ENCODE assay signal across 15 cellular contexts in genomic region chr2:156663757-156664409, GRCh38.
DNase-seq lines count a peak whose midpoint lies in the region; ATAC-seq, FAIRE-seq and TF ChIP-seq lines count a peak whose summit lies in the region.
"Had no signal": no experiment of that assay in that cellular context is flagged by ENCODE, and none has a peak within 500 bp of the region (broad histone marks: within the 10 kb centered on the region; RNA-seq: fewer than 3 reads in every experiment).

No MANE protein-coding gene starts in this region.

- H2AFZ ChIP-seq in neural progenitor cell (replicated peaks) = peak overlapping the region; percentile 65

- H3K27me3 ChIP-seq in neural progenitor cell = no peaks in the 10 kb centered on the region

- peaks cover 31% of the 10 kb centered on the region for H3K9me3 Mint-ChIP-seq in neural progenitor cell
- peaks cover 0 to 15% (median 4%) of the 10 kb centered on the region in 9 donors for H3K9me3 Mint-ChIP-seq in naive thymus-derived CD8-positive, alpha-beta T cell

- peak; percentile 34 for DNase-seq in NCI-H748 (lab: John Stamatoyannopoulos, UW; ENCODE audit: unreplicated experiment)
- no peak for DNase-seq in NCI-H748 treated with DMSO at 0.1 percent for 48 hours (lab: John Stamatoyannopoulos, UW)
- no peak for DNase-seq in neural progenitor cell (ENCODE audit: low spot score)
- no peak for DNase-seq in stimulated activated CD4-positive, alpha-beta T cell treated with anti-CD3 and anti-CD28 coated beads, Interleukin-15, amount 100 ng/mL, for 24 hours
- no peak for DNase-seq in naive thymus-derived CD8-positive, alpha-beta T cell
- no peak for DNase-seq in GM19239 (ENCODE audit: insufficient read length, low spot score)
- DNase-seq: activated CD4-positive, alpha-beta T cell treated with anti-CD3 and anti-CD28 coated beads for 1 hour; activated naive CD8-positive, alpha-beta T cell treated with anti-CD3 and anti-CD28 coated beads for 36 hours; effector memory CD4-positive, alpha-beta T cell; GF-D8; NCI-H1048 had no signal

- H3K36me3 Mint-ChIP-seq in neural progenitor cell = no peaks in the 10 kb centered on the region
- peaks cover 0 to 7% (median 1%) of the 10 kb centered on the region in 3 donors for H3K36me3 Mint-ChIP-seq in naive thymus-derived CD8-positive, alpha-beta T cell
- H3K36me3 Mint-ChIP-seq: activated naive CD8-positive, alpha-beta T cell treated with anti-CD3 and anti-CD28 coated beads for 36 hours had no signal

- H3K4me3 ChIP-seq in neural progenitor cell = no peak overlapping the region
- H3K4me3 ChIP-seq: A549 had no signal

- FAIRE-seq in GM19239 (lab: Jason Lieb, UNC) = no peak
- FAIRE-seq: A549 had no signal

- ATAC-seq in HG02610 (IDR thresholded peaks at IDR 0.05; ENCODE audit: unreplicated experiment) = peak; percentile 83
- ATAC-seq in HG03521 (IDR thresholded peaks at IDR 0.05; ENCODE audit: unreplicated experiment) = peak; percentile 51
- no peak for ATAC-seq in naive thymus-derived CD8-positive, alpha-beta T cell
- ATAC-seq: A549 had no signal

- TF ChIP-seq CTCF in neural progenitor cell (IDR thresholded peaks at IDR 0.05) = no peak

- POLR2A ChIA-PET in naive thymus-derived CD8-positive, alpha-beta T cell (lab: Charles Lee) = no interaction called here

- H3K79me2 ChIP-seq in neural progenitor cell (ENCODE audit: low read depth) = no peaks in the 10 kb centered on the region

- peaks cover 2% of the 10 kb centered on the region for H3K27me3 Mint-ChIP-seq in neural progenitor cell (ENCODE audit: insufficient read depth, low read depth)
- H3K27me3 Mint-ChIP-seq in naive thymus-derived CD8-positive, alpha-beta T cell = peaks cover 0 to 12% (median 5%) of the 10 kb centered on the region in 5 donors

- H4K20me1 ChIP-seq in neural progenitor cell (ENCODE audit: low read depth) = no peaks in the 10 kb centered on the region

- no peak overlapping the region for H3K27ac Mint-ChIP-seq in neural progenitor cell
- no peak overlapping the region for H3K27ac Mint-ChIP-seq in naive thymus-derived CD8-positive, alpha-beta T cell
- H3K27ac Mint-ChIP-seq: activated naive CD8-positive, alpha-beta T cell treated with anti-CD3 and anti-CD28 coated beads for 36 hours; stimulated activated naive CD8-positive, alpha-beta T cell treated with anti-CD3 and anti-CD28 coated beads, Interleukin-15, Interleukin-2, amounts not matched to agents 100 ng/mL and 50 ng/mL, for 24 hours had no signal

- peaks cover 7% of the 10 kb centered on the region for H3K9me3 ChIP-seq in neural progenitor cell (ENCODE audit: low read depth)
- H3K9me3 ChIP-seq: A549 had no signal

- H3K4me3 Mint-ChIP-seq in neural progenitor cell = no peak overlapping the region
- no peak overlapping the region for H3K4me3 Mint-ChIP-seq in naive thymus-derived CD8-positive, alpha-beta T cell
- H3K4me3 Mint-ChIP-seq: activated naive CD8-positive, alpha-beta T cell treated with anti-CD3 and anti-CD28 coated beads for 36 hours; stimulated activated naive CD8-positive, alpha-beta T cell treated with anti-CD3 and anti-CD28 coated beads, Interleukin-15, Interleukin-2, amounts not matched to agents 100 ng/mL and 50 ng/mL, for 24 hours had no signal

- H3K4me1 ChIP-seq in neural progenitor cell = peaks cover 21% of the 10 kb centered on the region
- H3K4me1 ChIP-seq: A549 had no signal

- H3K27ac ChIP-seq in neural progenitor cell = no peak overlapping the region
- H3K27ac ChIP-seq: A549 had no signal

- peaks cover 13% of the 10 kb centered on the region for H3K4me1 Mint-ChIP-seq in neural progenitor cell
- H3K4me1 Mint-ChIP-seq in naive thymus-derived CD8-positive, alpha-beta T cell = peaks cover 0 to 2% (median 0%) of the 10 kb centered on the region in 4 donors
- H3K4me1 Mint-ChIP-seq: activated naive CD8-positive, alpha-beta T cell treated with anti-CD3 and anti-CD28 coated beads for 36 hours had no signal

- H3F3A ChIP-seq in neural progenitor cell (ENCODE audit: low read depth) = peaks cover 14% of the 10 kb centered on the region

- H3K9ac ChIP-seq in neural progenitor cell = no peak overlapping the region

- peak overlapping the region; percentile 5 for H3K4me2 ChIP-seq in neural progenitor cell
- H3K4me2 ChIP-seq: A549 had no signal

- H3K36me3 ChIP-seq in neural progenitor cell = no peaks in the 10 kb centered on the region

Comparison
In these comparisons a context has a peak if more than half of its experiments do, and no peak if none do; other contexts are left out.
1. ATAC-seq: peak in HG02610 (single experiment) and HG03521 (single experiment); none in naive thymus-derived CD8-positive, alpha-beta T cell (0 of 2).